8 cellular contexts compared by ENCODE assay signal in the genomic region with DNA sequence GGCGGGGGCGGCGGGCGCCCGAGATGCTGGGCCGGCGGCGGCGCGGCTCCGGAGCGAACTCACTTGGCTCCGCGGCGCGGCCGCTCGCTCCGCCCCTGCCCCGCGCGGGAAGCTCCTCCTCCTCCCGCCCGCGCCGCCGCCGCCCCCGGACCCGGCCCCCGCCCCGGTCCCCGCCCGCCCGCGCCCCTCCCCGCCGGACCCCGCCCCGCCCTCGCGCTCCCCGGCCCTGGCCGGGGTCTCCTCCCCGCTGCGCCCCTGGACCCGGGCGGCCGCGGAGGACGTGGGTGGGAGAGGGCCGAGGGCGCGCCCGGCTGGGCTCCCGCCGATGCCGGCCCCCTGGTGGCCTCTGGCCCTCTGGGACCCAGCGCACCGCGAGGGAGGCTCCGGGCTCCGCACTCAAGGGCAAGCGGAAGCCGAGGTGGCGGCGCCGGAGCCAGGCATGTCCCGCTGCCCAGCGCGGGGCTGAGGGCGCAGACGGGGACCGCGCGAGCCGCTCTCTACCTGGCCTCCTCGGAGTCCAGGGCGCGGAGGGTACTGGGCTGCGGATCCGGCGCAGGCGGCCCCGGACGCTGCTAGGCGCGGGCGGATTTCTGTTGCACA. TPM values are rescaled to one million over a fixed set of nuclear protein-coding genes. Genes with fewer than 3 reads are reported as not detected.
DNase-seq lines count a peak whose midpoint lies in the region; ATAC-seq and TF ChIP-seq lines count a peak whose summit lies in the region.

A gene with protein sequence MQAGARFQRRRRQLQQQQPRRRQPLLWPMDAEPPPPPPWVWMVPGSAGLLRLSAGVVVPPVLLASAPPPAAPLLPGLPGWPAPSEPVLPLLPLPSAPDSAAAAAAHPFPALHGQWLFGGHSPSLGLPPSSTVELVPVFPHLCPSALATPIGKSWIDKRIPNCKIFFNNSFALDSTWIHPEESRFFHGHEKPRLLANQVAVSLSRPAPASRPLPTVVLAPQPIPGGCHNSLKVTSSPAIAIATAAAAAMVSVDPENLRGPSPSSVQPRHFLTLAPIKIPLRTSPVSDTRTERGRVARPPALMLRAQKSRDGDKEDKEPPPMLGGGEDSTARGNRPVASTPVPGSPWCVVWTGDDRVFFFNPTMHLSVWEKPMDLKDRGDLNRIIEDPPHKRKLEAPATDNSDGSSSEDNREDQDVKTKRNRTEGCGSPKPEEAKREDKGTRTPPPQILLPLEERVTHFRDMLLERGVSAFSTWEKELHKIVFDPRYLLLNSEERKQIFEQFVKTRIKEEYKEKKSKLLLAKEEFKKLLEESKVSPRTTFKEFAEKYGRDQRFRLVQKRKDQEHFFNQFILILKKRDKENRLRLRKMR (minus strand): TSS at position 61 of the 600 bp plus-strand sequence. CDS start 86 bp downstream, outside the sequence.

- H3K4me3 Mint-ChIP-seq in H9 = peak within 1 kb of the TSS; percentile 66 to 84
- H3K4me3 Mint-ChIP-seq in activated naive CD8-positive, alpha-beta T cell = peak within 1 kb of the TSS; percentile 79

- H3K36me3 Mint-ChIP-seq in H9 (ENCODE audit: insufficient read depth in 1 of 3, low read depth in 3 of 3) = peaks cover 0 to 4% (median 0%) of the 10 kb centered on the region in 3 experiments; a peak in 3 of 7 replicates
- H3K36me3 Mint-ChIP-seq in activated naive CD8-positive, alpha-beta T cell = no peaks in the 10 kb centered on the region

- peaks cover 8% of the 10 kb centered on the region for H3K23me2 ChIP-seq in H9 (ENCODE audit: insufficient read length, low read depth, low read length, poor library complexity, severe bottlenecking)

- POLR2A ChIA-PET in A673 (lab: Charles Lee; ENCODE audit: low non-redundant PET) = interaction anchor here (0.7 kb wide), 1 partner anchor 48 kb away, joined by 4 read pairs; no protein-coding TSS in a partner anchor

- H3K56ac ChIP-seq in H9 (ENCODE audit: insufficient read length, low read depth, low read length) = no peak within 1 kb of the TSS

- no peak within 1 kb of the TSS for H4K8ac ChIP-seq in H9 (replicated peaks; ENCODE audit: insufficient read length, low read depth, low read length)

- H3K4me2 ChIP-seq in H9 (ENCODE audit: insufficient read depth, insufficient read length, low read length) = peak within 1 kb of the TSS; percentile 80

- H3K79me1 ChIP-seq in H9 (ENCODE audit: insufficient read depth, low read depth, low read length, poor library complexity, severe bottlenecking) = no peaks in the 10 kb centered on the region

- no peak within 1 kb of the TSS for H2BK20ac ChIP-seq in H9 (ENCODE audit: low read depth, low read length, poor library complexity, severe bottlenecking)

- no peak within 1 kb of the TSS for H2AK5ac ChIP-seq in H9 (ENCODE audit: insufficient read length, low read length)

- peaks cover 5% of the 10 kb centered on the region for H3K4me1 ChIP-seq in A673 (ENCODE audit: insufficient read depth, low read length, poor library complexity, severe bottlenecking)
- peaks cover 2% of the 10 kb centered on the region; the same call in 1 of the 2 replicates for H3K4me1 ChIP-seq in H9 (ENCODE audit: insufficient read depth, low read length)

- H4K91ac ChIP-seq in H9 (ENCODE audit: insufficient read length, low read depth, low read length) = no peak within 1 kb of the TSS

- H3K23ac ChIP-seq in H9 (ENCODE audit: insufficient read length, low read depth, low read length) = no peak within 1 kb of the TSS

- intact Hi-C loops in A673 (cut with micrococcal nuclease; ENCODE audit: unreplicated experiment) = loop anchor here (1.0 to 10.0 kb wide), 3 partner anchors 21 to 624 kb away; no protein-coding TSS in a partner anchor

- H3K4ac ChIP-seq in H9 (ENCODE audit: low read depth, low read length) = no peak within 1 kb of the TSS

- CTCF ChIA-PET in A673 (lab: Charles Lee) = interaction anchor here (0.5 to 0.9 kb wide), 2 partner anchors 15 to 30 kb away, joined by 3 to 10 read pairs; no protein-coding TSS in a partner anchor

- no peak within 1 kb of the TSS for H2BK15ac ChIP-seq in H9 (ENCODE audit: low read depth, low read length)

- H2AFZ ChIP-seq in H9 (ENCODE audit: low read length) = no peak within 1 kb of the TSS

- no peak for TF ChIP-seq CTCF in A673 (conservative IDR thresholded peaks at IDR 0.05; ENCODE audit: low read depth, low read length)
- TF ChIP-seq CTCF in H9 (conservative IDR thresholded peaks at IDR 0.05) = no peak

- DNase-seq in A673 (ENCODE audit: low spot score) (peak; percentile 63), H9 (peak; percentile 61), mesenteric fat pad (ENCODE audit: low spot score) (peak; percentile 62), middle frontal gyrus (ENCODE audit: extremely low spot score, low spot score) (no peak), Kasumi-1 (lab: John Stamatoyannopoulos, UW) (no peak), inferior parietal cortex (ENCODE audit: extremely low spot score) (no peak)

- no peaks in the 10 kb centered on the region for H4K20me1 ChIP-seq in H9 (ENCODE audit: control insufficient read depth, insufficient read depth, insufficient read length)

- H3K14ac ChIP-seq in H9 (ENCODE audit: insufficient read depth, low read length) = no peak within 1 kb of the TSS

- no TSS peak for BruUV-seq in A673 (replicated peaks; lab: Mats Ljungman, UMichigan)

- peak within 1 kb of the TSS; percentile 86 for H3K4me3 ChIP-seq in A673 (ENCODE audit: low read depth, low read length, poor library complexity, severe bottlenecking)

- no peak within 1 kb of the TSS; a peak in 1 of 7 replicates for H3K27ac Mint-ChIP-seq in H9
- H3K27ac Mint-ChIP-seq in activated naive CD8-positive, alpha-beta T cell = no peak within 1 kb of the TSS

- H3K27ac ChIP-seq in A673 (ENCODE audit: low read depth, low read length, poor library complexity, severe bottlenecking) = peak within 1 kb of the TSS; percentile 81
- H3K27ac ChIP-seq in H9 (ENCODE audit: insufficient read length, low read depth, low read length) = no peak within 1 kb of the TSS

- H3K9me3 Mint-ChIP-seq in H9 = no peaks in the 10 kb centered on the region; a peak in 1 of 5 replicates
- H3K9me3 Mint-ChIP-seq in activated naive CD8-positive, alpha-beta T cell (ENCODE audit: low read depth) = no peaks in the 10 kb centered on the region

- H3K27me3 Mint-ChIP-seq in H9 (ENCODE audit: low read depth) = peaks cover 30% of the 10 kb centered on the region
- peaks cover 37% of the 10 kb centered on the region for H3K27me3 Mint-ChIP-seq in activated naive CD8-positive, alpha-beta T cell

- no CpG with 5 or more reads among the region's 89 CpGs for WGBS in H9 (ENCODE audit: extremely low coverage, insufficient read length, low lambda C conversion rate)

- H3K4me1 Mint-ChIP-seq in H9 = peaks cover 25% of the 10 kb centered on the region in 2 experiments
- peaks cover 7% of the 10 kb centered on the region for H3K4me1 Mint-ChIP-seq in activated naive CD8-positive, alpha-beta T cell (ENCODE audit: low read depth)

- H3K27me3 ChIP-seq in A673 (replicated peaks; ENCODE audit: insufficient read depth, low read depth, low read length, poor library complexity) (no peaks in the 10 kb centered on the region), H9 (ENCODE audit: insufficient read depth, low read length) (no peaks in the 10 kb centered on the region)

- no peak within 1 kb of the TSS for H2BK12ac ChIP-seq in H9 (ENCODE audit: insufficient read length, low read depth, low read length)

- no peak for ATAC-seq in GM18873 (IDR thresholded peaks at IDR 0.05; ENCODE audit: low FRiP score, unreplicated experiment)

- no peak within 1 kb of the TSS for H3T11ph ChIP-seq in H9 (ENCODE audit: low read length)

- no peaks in the 10 kb centered on the region for H3K79me2 ChIP-seq in H9 (ENCODE audit: insufficient read depth, low read length)

- no peak within 1 kb of the TSS for H2BK5ac ChIP-seq in H9 (ENCODE audit: insufficient read length, low read length)

- no peak within 1 kb of the TSS for H2BK120ac ChIP-seq in H9 (ENCODE audit: low read depth, low read length, poor library complexity, severe bottlenecking)

- peaks cover 14% of the 10 kb centered on the region for H3K36me3 ChIP-seq in A673 (ENCODE audit: insufficient read depth, low read length, poor library complexity, severe bottlenecking)

- no peak within 1 kb of the TSS for H4K5ac ChIP-seq in H9 (ENCODE audit: insufficient read length, low read depth, low read length)

- no peak within 1 kb of the TSS for H3K18ac ChIP-seq in H9 (ENCODE audit: insufficient read length, low read depth, low read length)

- no peaks in the 10 kb centered on the region for H3K9me3 ChIP-seq in A673 (ENCODE audit: low read depth, low read length, poor library complexity, severe bottlenecking)
- H3K9me3 ChIP-seq in H9 (ENCODE audit: control insufficient read depth, low read depth, low read length) = no peaks in the 10 kb centered on the region

- H3K9ac ChIP-seq in H9 (ENCODE audit: extremely low read depth, insufficient read length, low read length) = no peak within 1 kb of the TSS

RNA-seq across cellular contexts. Expression of the gene that starts here (rescaled TPM):
- total RNA-seq in A673 (2021) (16.3 and 18.4 TPM in 2 replicates), H9 (2021) (3.3 and 3.5 TPM in 2 replicates), mesenteric fat pad (not detected)

Comparison
In these comparisons a context has a peak if more than half of its experiments do, and no peak if none do; other contexts are left out.
1. Peak in DNase-seq in mesenteric fat pad; RNA of the gene not detected or under 1 TPM.
2. DNase-seq: peak in A673 (single experiment) and H9 (single experiment); none in middle frontal gyrus (single experiment), Kasumi-1 (0 of 2) and inferior parietal cortex (single experiment).